15 cellular contexts compared by ENCODE assay signal in the genomic region with DNA sequence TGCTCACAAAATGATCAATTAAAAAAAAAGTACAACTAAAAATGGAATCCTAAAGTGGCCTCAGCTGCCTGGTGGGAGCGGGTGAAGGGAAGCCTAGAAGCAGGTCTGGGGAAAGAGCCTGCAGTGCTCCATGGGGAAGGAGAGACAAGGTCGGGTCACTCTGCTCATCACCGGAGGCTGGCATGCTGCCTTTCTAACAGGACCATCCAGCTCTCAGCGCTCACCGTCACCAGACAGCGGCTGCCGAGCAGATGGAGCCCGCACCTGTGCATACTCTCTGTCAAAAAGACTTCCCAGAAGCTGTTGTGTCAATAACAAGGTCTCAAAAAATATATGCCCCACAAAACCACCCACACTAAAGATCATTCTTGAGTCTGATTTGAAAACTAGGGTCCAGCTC.
DNase-seq lines count a peak whose midpoint lies in the region.
"Had no signal": no experiment of that assay in that cellular context is flagged by ENCODE, and none has a peak within 500 bp of the region (broad histone marks: within the 10 kb centered on the region; RNA-seq: fewer than 3 reads in every experiment).

No MANE protein-coding gene starts in this region.

- DNase-seq in NCI-H2171 treated with DMSO at 0.1 percent for 48 hours (lab: John Stamatoyannopoulos, UW) (peak; percentile 5), NCI-H2171 (lab: John Stamatoyannopoulos, UW) (no peak), NCI-H1092 treated with DMSO at 0.1 percent for 48 hours (lab: John Stamatoyannopoulos, UW) (peak; percentile 62), pons (ENCODE audit: low spot score) (peak; percentile 31), SIG-M5 treated with dmso at 0.1 percent for 504 hours (lab: John Stamatoyannopoulos, UW; ENCODE audit: unreplicated experiment) (no peak), hepatic stellate cell (ENCODE audit: low spot score) (no peak)
- DNase-seq in activated CD4-positive, alpha-beta T cell treated with anti-CD3 and anti-CD28 coated beads, Interleukin-2, amount 50 U/mL, for 48 hours, result no peak
- DNase-seq: COR-L47, DMS79, H9, IMR-90, Kasumi-1, NCI-H2029 treated with DMSO at 0.1 percent for 48 hours had no signal

- peak overlapping the region; percentile 96 for H3K27ac ChIP-seq in angular gyrus (ENCODE audit: low read depth, low read length)
- H3K27ac ChIP-seq: C4-2B had no signal

Comparison
In these comparisons a context has a peak if more than half of its experiments do, and no peak if none do; other contexts are left out.
1. DNase-seq: peak in NCI-H2171 treated with DMSO at 0.1 percent for 48 hours (single experiment), NCI-H1092 treated with DMSO at 0.1 percent for 48 hours (single experiment) and pons (single experiment); none in NCI-H2171 (single experiment), activated CD4-positive, alpha-beta T cell treated with anti-CD3 and anti-CD28 coated beads, Interleukin-2, amount 50 U/mL, for 48 hours (0 of 2), SIG-M5 treated with dmso at 0.1 percent for 504 hours (single experiment) and hepatic stellate cell (single experiment).